In the genomic region with DNA sequence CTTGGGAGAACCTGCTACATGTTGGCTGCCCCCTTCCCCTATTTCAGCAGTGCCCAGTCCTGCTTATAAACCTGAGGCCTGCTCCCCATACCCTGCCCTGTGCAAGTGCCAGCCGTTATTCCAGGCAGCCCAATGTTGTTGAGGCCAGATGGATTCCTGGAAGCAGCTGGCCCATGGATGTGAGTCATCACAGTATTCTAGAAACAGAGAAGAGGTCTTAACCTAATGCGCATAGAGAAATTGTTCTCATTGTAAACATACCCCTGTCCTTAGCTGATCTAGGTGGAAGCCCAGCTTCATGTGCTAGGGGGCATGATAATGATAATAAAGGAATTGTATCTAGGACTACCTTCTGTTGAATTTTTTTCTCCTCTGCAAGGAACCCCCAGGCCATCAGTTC, we compare ENCODE assay signal across 19 cellular contexts.
DNase-seq lines count a peak whose midpoint lies in the region; ATAC-seq and TF ChIP-seq lines count a peak whose summit lies in the region.
"Had no signal": no experiment of that assay in that cellular context is flagged by ENCODE, and none has a peak within 500 bp of the region (broad histone marks: within the 10 kb centered on the region; RNA-seq: fewer than 3 reads in every experiment).

No MANE protein-coding gene starts in this region.

- H4K20me1 ChIP-seq in neural progenitor cell (ENCODE audit: low read depth), result no peaks in the 10 kb centered on the region
- H4K20me1 ChIP-seq: BLaER1 treated with 17β-estradiol and CSF1 and Interleukin-3, amounts not matched to agents 10 nM and 100 nM had no signal

- no peaks in the 10 kb centered on the region for H3K79me2 ChIP-seq in neural progenitor cell (ENCODE audit: low read depth)

- peaks cover 2% of the 10 kb centered on the region for H3K27me3 Mint-ChIP-seq in neural progenitor cell (ENCODE audit: insufficient read depth, low read depth)
- H3K27me3 Mint-ChIP-seq: activated CD8-positive, alpha-beta memory T cell treated with anti-CD3 and anti-CD28 coated beads, Interleukin-2, amount 10 ng/mL, durations not matched to agents 7 days and 5 days; activated naive CD8-positive, alpha-beta T cell had no signal

- no peak overlapping the region for H3K4me3 Mint-ChIP-seq in neural progenitor cell
- H3K4me3 Mint-ChIP-seq: activated CD8-positive, alpha-beta memory T cell treated with anti-CD3 and anti-CD28 coated beads, Interleukin-2, amount 10 ng/mL, durations not matched to agents 7 days and 5 days; activated naive CD8-positive, alpha-beta T cell; natural killer cell had no signal

- peak overlapping the region; percentile 77 for H3K27ac Mint-ChIP-seq in neural progenitor cell
- H3K27ac Mint-ChIP-seq: activated CD8-positive, alpha-beta memory T cell treated with anti-CD3 and anti-CD28 coated beads, Interleukin-2, amount 10 ng/mL, durations not matched to agents 7 days and 5 days; activated naive CD8-positive, alpha-beta T cell; natural killer cell had no signal

- TF ChIP-seq CTCF in epithelial cell of proximal tubule (conservative IDR thresholded peaks at IDR 0.05; ENCODE audit: low read depth, low read length) (no peak), neural progenitor cell (IDR thresholded peaks at IDR 0.05) (no peak), foreskin keratinocyte (conservative IDR thresholded peaks at IDR 0.05) (no peak)

- H3K36me3 ChIP-seq in NT2/D1 (ENCODE audit: insufficient read depth, insufficient read length, low read length), result no peaks in the 10 kb centered on the region
- H3K36me3 ChIP-seq in neural progenitor cell, result no peaks in the 10 kb centered on the region
- H3K36me3 ChIP-seq: BLaER1 treated with 17β-estradiol and CSF1 and Interleukin-3, amounts not matched to agents 10 nM and 100 nM had no signal

- DNase-seq in DMS53 treated with DMSO at 0.1 percent for 48 hours (lab: John Stamatoyannopoulos, UW; ENCODE audit: unreplicated experiment) (peak; percentile 80), NT2/D1 (ENCODE audit: low read depth, low spot score) (peak; percentile 52), epithelial cell of proximal tubule (ENCODE audit: low read depth) (peak; percentile 46), neural progenitor cell (ENCODE audit: low spot score) (no peak), NCI-H526 (lab: John Stamatoyannopoulos, UW) (no peak), foreskin keratinocyte (no peak)
- DNase-seq: activated CD8-positive, alpha-beta memory T cell treated with anti-CD3 and anti-CD28 coated beads, Interleukin-2, amount 10 ng/mL, durations not matched to agents 7 days and 5 days; kidney; natural killer cell; NCI-H1417; NCI-H526 treated with DMSO at 0.1 percent for 48 hours had no signal

- no peak overlapping the region for H3K4me2 ChIP-seq in neural progenitor cell
- H3K4me2 ChIP-seq: BLaER1 treated with 17β-estradiol and CSF1 and Interleukin-3, amounts not matched to agents 10 nM and 100 nM had no signal

- no peaks in the 10 kb centered on the region for H3K9me3 Mint-ChIP-seq in neural progenitor cell
- H3K9me3 Mint-ChIP-seq: natural killer cell had no signal

- ATAC-seq in GM18511 (IDR thresholded peaks at IDR 0.05; ENCODE audit: unreplicated experiment) (no peak), foreskin keratinocyte (no peak), GM21367 (IDR thresholded peaks at IDR 0.05; ENCODE audit: unreplicated experiment) (no peak)
- ATAC-seq: activated CD8-positive, alpha-beta memory T cell treated with anti-CD3 and anti-CD28 coated beads, Interleukin-2, amount 10 ng/mL, durations not matched to agents 7 days and 5 days; HepG2; natural killer cell had no signal

- H3K4me1 Mint-ChIP-seq in neural progenitor cell, result peaks cover 3% of the 10 kb centered on the region
- H3K4me1 Mint-ChIP-seq: activated CD8-positive, alpha-beta memory T cell treated with anti-CD3 and anti-CD28 coated beads, Interleukin-2, amount 10 ng/mL, durations not matched to agents 7 days and 5 days; natural killer cell had no signal

- H2AFZ ChIP-seq in neural progenitor cell (replicated peaks), result no peak overlapping the region

- H3K27me3 ChIP-seq in NT2/D1 (ENCODE audit: insufficient read depth, insufficient read length) (no peaks in the 10 kb centered on the region), neural progenitor cell (no peaks in the 10 kb centered on the region), foreskin keratinocyte (no peaks in the 10 kb centered on the region)
- H3K27me3 ChIP-seq: BLaER1 treated with 17β-estradiol and CSF1 and Interleukin-3, amounts not matched to agents 10 nM and 100 nM had no signal

- no peaks in the 10 kb centered on the region for H3K9me3 ChIP-seq in NT2/D1 (ENCODE audit: insufficient read depth, low read length)
- no peaks in the 10 kb centered on the region for H3K9me3 ChIP-seq in neural progenitor cell (ENCODE audit: low read depth)
- H3K9me3 ChIP-seq: BLaER1 treated with 17β-estradiol and CSF1 and Interleukin-3, amounts not matched to agents 10 nM and 100 nM had no signal

- H3K4me1 ChIP-seq in NT2/D1 (ENCODE audit: insufficient read depth, insufficient read length) (peaks cover 13% of the 10 kb centered on the region), neural progenitor cell (no peaks in the 10 kb centered on the region), foreskin keratinocyte (no peaks in the 10 kb centered on the region)
- H3K4me1 ChIP-seq: BLaER1 treated with 17β-estradiol and CSF1 and Interleukin-3, amounts not matched to agents 10 nM and 100 nM had no signal

- no peaks in the 10 kb centered on the region for H3F3A ChIP-seq in neural progenitor cell (ENCODE audit: low read depth)

- H3K9ac ChIP-seq in NT2/D1 (ENCODE audit: insufficient read length, low read depth) (no peak overlapping the region), neural progenitor cell (no peak overlapping the region)
- H3K9ac ChIP-seq: BLaER1 treated with 17β-estradiol and CSF1 and Interleukin-3, amounts not matched to agents 10 nM and 100 nM had no signal

- no peak overlapping the region for H3K4me3 ChIP-seq in NT2/D1 (ENCODE audit: insufficient read length, low read depth)
- H3K4me3 ChIP-seq in epithelial cell of proximal tubule (ENCODE audit: low read depth, low read length), result no peak overlapping the region
- no peak overlapping the region for H3K4me3 ChIP-seq in neural progenitor cell
- H3K4me3 ChIP-seq: BLaER1 treated with 17β-estradiol and CSF1 and Interleukin-3, amounts not matched to agents 10 nM and 100 nM; coronary artery; SK-N-MC had no signal

- H3K27ac ChIP-seq in neural progenitor cell (no peak overlapping the region), foreskin keratinocyte (no peak overlapping the region)
- H3K27ac ChIP-seq: BLaER1 treated with 17β-estradiol and CSF1 and Interleukin-3, amounts not matched to agents 10 nM and 100 nM; coronary artery; SK-N-MC; VCaP had no signal

- peaks cover 3% of the 10 kb centered on the region for H3K36me3 Mint-ChIP-seq in neural progenitor cell
- H3K36me3 Mint-ChIP-seq: activated CD8-positive, alpha-beta memory T cell treated with anti-CD3 and anti-CD28 coated beads, Interleukin-2, amount 10 ng/mL, durations not matched to agents 7 days and 5 days; activated naive CD8-positive, alpha-beta T cell; natural killer cell had no signal

Comparison
In these comparisons a context has a peak if more than half of its experiments do, and no peak if none do; other contexts are left out.
1. DNase-seq: peak in DMS53 treated with DMSO at 0.1 percent for 48 hours (single experiment), NT2/D1 (single experiment) and epithelial cell of proximal tubule (single experiment); none in neural progenitor cell (single experiment), NCI-H526 (0 of 2) and foreskin keratinocyte (0 of 2).